9 cellular contexts compared by ENCODE assay signal in genomic region chr11:10605941-10606381, GRCh38. TPM values are rescaled to one million over a fixed set of nuclear protein-coding genes. Genes with fewer than 3 reads are reported as not detected.
DNase-seq lines count a peak whose midpoint lies in the region; FAIRE-seq and TF ChIP-seq lines count a peak whose summit lies in the region.
"Had no signal": no experiment of that assay in that cellular context is flagged by ENCODE, and none has a peak within 500 bp of the region (broad histone marks: within the 10 kb centered on the region; RNA-seq: fewer than 3 reads in every experiment).

No MANE protein-coding gene starts in this region.

- H3K9me3 Mint-ChIP-seq in neural progenitor cell = no peaks in the 10 kb centered on the region
- no peaks in the 10 kb centered on the region for H3K9me3 Mint-ChIP-seq in CD8-positive, alpha-beta memory T cell

- H3K9me3 ChIP-seq in neural progenitor cell (ENCODE audit: low read depth) (no peaks in the 10 kb centered on the region), kidney (ENCODE audit: control insufficient read depth in 1 of 2, low read length in 2 of 2) (no peaks in the 10 kb centered on the region)
- H3K9me3 ChIP-seq in CD8-positive, alpha-beta memory T cell (ENCODE audit: low read length) = no peaks in the 10 kb centered on the region

- H3K36me3 ChIP-seq in neural progenitor cell (no peaks in the 10 kb centered on the region), kidney (ENCODE audit: control insufficient read depth in 1 of 2, insufficient read depth in 2 of 2, low read length in 2 of 2) (no peaks in the 10 kb centered on the region)
- H3K36me3 ChIP-seq in CD8-positive, alpha-beta memory T cell (ENCODE audit: insufficient read depth, low read length) = no peaks in the 10 kb centered on the region

- POLR2A ChIA-PET in CD8-positive, alpha-beta memory T cell (lab: Charles Lee) = interaction anchor here (0.5 kb wide), 1 partner anchor 673 kb away, joined by 7 read pairs; no protein-coding TSS in a partner anchor

- H2AFZ ChIP-seq in neural progenitor cell (replicated peaks) = no peak overlapping the region

- no peaks in the 10 kb centered on the region for H3K27me3 ChIP-seq in neural progenitor cell
- H3K27me3 ChIP-seq in CD8-positive, alpha-beta memory T cell (ENCODE audit: insufficient read depth, low read length, poor library complexity, severe bottlenecking) = no peaks in the 10 kb centered on the region

- H3K9ac ChIP-seq in neural progenitor cell (no peak overlapping the region), kidney (ENCODE audit: low read length in 2 of 2) (no peak overlapping the region)

- H3F3A ChIP-seq in neural progenitor cell (ENCODE audit: low read depth) = no peaks in the 10 kb centered on the region

- H4K20me1 ChIP-seq in neural progenitor cell (ENCODE audit: low read depth) = no peaks in the 10 kb centered on the region

- no peaks in the 10 kb centered on the region for H3K79me2 ChIP-seq in neural progenitor cell (ENCODE audit: low read depth)

- intact Hi-C loops in kidney (cut with DNase I) = no loop called here

- H3K4me3 ChIP-seq in fibroblast of the aortic adventitia (ENCODE audit: low read depth, low read length) (no peak overlapping the region), neural progenitor cell (no peak overlapping the region), kidney (ENCODE audit: low read length in 2 of 2) (no peak overlapping the region)
- H3K4me3 ChIP-seq in CD8-positive, alpha-beta memory T cell (ENCODE audit: low read length) = no peak overlapping the region

- CTCF ChIA-PET in CD8-positive, alpha-beta memory T cell (lab: Charles Lee) = no interaction called here

- no peak overlapping the region for H3K27ac ChIP-seq in neural progenitor cell
- H3K27ac ChIP-seq in CD8-positive, alpha-beta memory T cell (ENCODE audit: low read depth, low read length) = no peak overlapping the region
- peak overlapping the region in 1 of 2 donors; percentile 56 for H3K27ac ChIP-seq in kidney (ENCODE audit: low read depth in 2 of 2, low read length in 2 of 2)
- H3K27ac ChIP-seq: VCaP had no signal

- peak overlapping the region; percentile 75 for H3K27ac Mint-ChIP-seq in neural progenitor cell
- no peak overlapping the region for H3K27ac Mint-ChIP-seq in CD8-positive, alpha-beta memory T cell

- DNase-seq in AG20443 (ENCODE audit: low spot score) = peak; percentile 68
- peak; percentile 32 for DNase-seq in RPMI7951 (ENCODE audit: low read depth)
- DNase-seq in fibroblast of the aortic adventitia (ENCODE audit: low read depth) = peak; percentile 67
- peak; percentile 45 for DNase-seq in neural progenitor cell (ENCODE audit: low spot score)
- no peak for DNase-seq in CD8-positive, alpha-beta memory T cell
- DNase-seq in NCI-H1436 (lab: John Stamatoyannopoulos, UW) = no peak
- no peak for DNase-seq in kidney
- DNase-seq in NCI-H1105 (lab: John Stamatoyannopoulos, UW) = no peak

- H3K4me1 ChIP-seq in neural progenitor cell (peaks cover 8% of the 10 kb centered on the region), kidney (ENCODE audit: control insufficient read depth in 1 of 2, insufficient read depth in 1 of 2, low read depth in 1 of 2, low read length in 2 of 2) (peaks cover 0 to 13% of the 10 kb centered on the region in 2 donors)
- H3K4me1 ChIP-seq in CD8-positive, alpha-beta memory T cell (ENCODE audit: insufficient read depth, low read length) = no peaks in the 10 kb centered on the region

- H3K36me3 Mint-ChIP-seq in neural progenitor cell = no peaks in the 10 kb centered on the region
- H3K36me3 Mint-ChIP-seq in CD8-positive, alpha-beta memory T cell = no peaks in the 10 kb centered on the region

- H3K4me1 Mint-ChIP-seq in neural progenitor cell = peaks cover 26% of the 10 kb centered on the region
- no peaks in the 10 kb centered on the region for H3K4me1 Mint-ChIP-seq in CD8-positive, alpha-beta memory T cell

- peak overlapping the region; percentile 69 for H3K4me3 Mint-ChIP-seq in neural progenitor cell
- no peak overlapping the region for H3K4me3 Mint-ChIP-seq in CD8-positive, alpha-beta memory T cell

- TF ChIP-seq CTCF in fibroblast of the aortic adventitia (IDR thresholded peaks at IDR 0.05; ENCODE audit: insufficient read depth, low read length) = no peak
- TF ChIP-seq CTCF in neural progenitor cell (IDR thresholded peaks at IDR 0.05) = no peak
- no peak for TF ChIP-seq CTCF in kidney (IDR thresholded peaks at IDR 0.05; ENCODE audit: borderline replicate concordance, extremely low read depth, insufficient read depth)

- H3K4me2 ChIP-seq in neural progenitor cell = peak overlapping the region; percentile 20

- no peak for FAIRE-seq in kidney (lab: Jason Lieb, UNC)

- H3K27me3 Mint-ChIP-seq in neural progenitor cell (ENCODE audit: insufficient read depth, low read depth) = no peaks in the 10 kb centered on the region
- H3K27me3 Mint-ChIP-seq in CD8-positive, alpha-beta memory T cell = peaks cover 7 to 61% of the 10 kb centered on the region in 2 donors

RNA-seq across cellular contexts. Expression of gene LYVE1, which starts 37.5 kb away (rescaled TPM):
- total RNA-seq in RPMI7951 (2014; rRNA removed; shearing (Covaris generic)) = 0.36 TPM in 1 of 2 replicates, not detected in the other
- not detected in 2 replicates for total RNA-seq in fibroblast of the aortic adventitia (ENCODE audit: low replicate concordance)
- 0.51 TPM in 1 of 2 replicates, not detected in the other for total RNA-seq in neural progenitor cell (ENCODE audit: low replicate concordance)
- total RNA-seq in CD8-positive, alpha-beta memory T cell = not detected
- not detected for polyA plus RNA-seq in CD8-positive, alpha-beta memory T cell
- 101 TPM for total RNA-seq in kidney
- polyA plus RNA-seq in kidney (ENCODE audit: insufficient read depth, low read depth, low replicate concordance) = 10.0 TPM

Comparison
In these comparisons a context has a peak if more than half of its experiments do, and no peak if none do; other contexts are left out.
1. DNase-seq: peak in AG20443 (single experiment), RPMI7951 (single experiment), fibroblast of the aortic adventitia (single experiment) and neural progenitor cell (single experiment); none in CD8-positive, alpha-beta memory T cell (0 of 5), NCI-H1436 (single experiment), kidney (single experiment) and NCI-H1105 (single experiment).
2. RNA of gene LYVE1, which starts 37.5 kb away (total RNA-seq): 101 TPM in kidney (single experiment); 0.51 TPM in neural progenitor cell, 0.36 TPM in RPMI7951, not detected in fibroblast of the aortic adventitia and not detected in CD8-positive, alpha-beta memory T cell; every median in the first group is over 10 times any median in the second.